Comparison of ENCODE assay signal across 8 cellular contexts in genomic region chr19:47609885-47610545, GRCh38. TPM values are rescaled to one million over a fixed set of nuclear protein-coding genes. Genes with fewer than 3 reads are reported as not detected.
DNase-seq lines count a peak whose midpoint lies in the region; ATAC-seq, FAIRE-seq and TF ChIP-seq lines count a peak whose summit lies in the region.

No MANE protein-coding gene starts in this region.

- intact Hi-C loops in heart right ventricle (cut with DNase I): loop anchor here (2.0 to 10.0 kb wide), 11 partner anchors 52 to 175 kb away; partner anchors contain the start of gene NAPA (in 4 of the 10)
- intact Hi-C loops in posterior vena cava (cut with DNase I): loop anchor here (5.0 kb wide), 3 partner anchors 52 to 93 kb away; partner anchors contain the start of gene NAPA (in 1 of the 2)

- H3K4me1 ChIP-seq in adipocyte (ENCODE audit: control insufficient read depth, insufficient read depth, low read length): peaks cover 36% of the 10 kb centered on the region
- H3K4me1 ChIP-seq in heart right ventricle: peaks cover 18 to 52% (median 41%) of the 10 kb centered on the region in 9 donors

- H3K36me3 ChIP-seq in adipocyte (ENCODE audit: control insufficient read depth, insufficient read depth, low read length, severe bottlenecking): no peaks in the 10 kb centered on the region
- H3K36me3 ChIP-seq in heart right ventricle: peaks cover 0 to 13% (median 0%) of the 10 kb centered on the region in 9 donors

- H3K27me3 ChIP-seq in adipocyte (replicated peaks; ENCODE audit: control insufficient read depth, insufficient read depth, low read length): no peaks in the 10 kb centered on the region
- H3K27me3 ChIP-seq in heart right ventricle: no peaks in the 10 kb centered on the region

- peak overlapping the region; percentile 91 for H3K9ac ChIP-seq in adipocyte (ENCODE audit: low read length)

- FAIRE-seq in D721Med (lab: Jason Lieb, UNC): no peak

- H3K9me3 ChIP-seq in adipocyte (ENCODE audit: control insufficient read depth, low read length) (no peaks in the 10 kb centered on the region), heart right ventricle (no peaks in the 10 kb centered on the region)

- H3K4me3 ChIP-seq in adipocyte (ENCODE audit: low read length) (peak overlapping the region; percentile 84), heart right ventricle (peak overlapping the region; percentile 80 to 100 (median 95))

- WGBS in heart right ventricle, 2 donors: 0 to 2% methylated on average over 38 to 49 of the region's 49 CpGs

- peak in 7 of 8 donors; percentile 1 to 55 (median 12) for ATAC-seq in heart right ventricle
- no peak for ATAC-seq in GM21367 (IDR thresholded peaks at IDR 0.05; ENCODE audit: unreplicated experiment)

- H3K27ac ChIP-seq in heart right ventricle: peak overlapping the region; percentile 92 to 100 (median 98)

- DNase-seq in NCI-H82 (lab: John Stamatoyannopoulos, UW) (peak; percentile 62), NCI-H82 treated with DMSO at 0.1 percent for 48 hours (lab: John Stamatoyannopoulos, UW; ENCODE audit: unreplicated experiment) (no peak), RPMI8226 (peak; percentile 50), adipocyte (ENCODE audit: low read depth) (peak; percentile 73), heart right ventricle (peak; percentile 29 to 55), posterior vena cava (ENCODE audit: low spot score) (peak; percentile 85), D721Med (ENCODE audit: insufficient read length, low spot score) (no peak)

- TF ChIP-seq CTCF in heart right ventricle (IDR thresholded peaks at IDR 0.05) (no peak), D721Med (IDR thresholded peaks at IDR 0.05; ENCODE audit: insufficient read depth, missing control alignments) (no peak)

RNA-seq across cellular contexts. Expression of gene BICRA, which starts 1.1 kb away (rescaled TPM):
- total RNA-seq in heart right ventricle: 10 to 100 TPM in 3 of 10 donors, 1 to 10 TPM in 7; 6.5 to 13.2 (median 8.9) TPM
- 10 to 100 TPM in 1 of 2 donors, 1 to 10 TPM in 1; 2.8 to 11.8 TPM for polyA plus RNA-seq in heart right ventricle
- 10 to 100 TPM; 12.0 to 15.4 TPM for total RNA-seq in posterior vena cava

RNA-seq across cellular contexts. Expression of gene ZNF541, which starts 37.1 kb away (rescaled TPM):
- total RNA-seq in heart right ventricle (1 to 10 TPM in 7 of 10 donors, under 1 TPM in 3; 0.56 to 3.7 (median 1.8) TPM), posterior vena cava (under 1 TPM; 0.19 to 0.24 TPM)
- under 1 TPM; 0.23 to 0.88 TPM for polyA plus RNA-seq in heart right ventricle

Comparison
In these comparisons a context has a peak if more than half of its experiments do, and no peak if none do; other contexts are left out.
1. DNase-seq: peak in NCI-H82 (single experiment), RPMI8226 (single experiment), adipocyte (single experiment), heart right ventricle (2 of 2) and posterior vena cava (single experiment); none in NCI-H82 treated with DMSO at 0.1 percent for 48 hours (single experiment) and D721Med (single experiment).